ENCODE assay signal across 16 cellular contexts in genomic region chr11:10694481-10695239, GRCh38. TPM values are rescaled to one million over a fixed set of nuclear protein-coding genes. Genes with fewer than 3 reads are reported as not detected.
DNase-seq lines count a peak whose midpoint lies in the region; TF ChIP-seq lines count a peak whose summit lies in the region.
"Had no signal": no experiment of that assay in that cellular context is flagged by ENCODE, and none has a peak within 500 bp of the region (broad histone marks: within the 10 kb centered on the region; RNA-seq: fewer than 3 reads in every experiment).

No MANE protein-coding gene starts in this region.

- peak in 1 of 2 donors; percentile 10 for TF ChIP-seq CTCF in fibroblast of lung (conservative IDR thresholded peaks at IDR 0.05 in 1 of 2, IDR thresholded peaks at IDR 0.05 in 1 of 2; ENCODE audit: low read depth in 1 of 2, low read length in 2 of 2)

- no peaks in the 10 kb centered on the region for H3K36me3 ChIP-seq in fibroblast of lung (ENCODE audit: control insufficient read depth, insufficient read depth, low read length)
- H3K36me3 ChIP-seq in rectal smooth muscle tissue (ENCODE audit: control insufficient read depth, insufficient read depth, low read length): no peaks in the 10 kb centered on the region

- no peak overlapping the region for H3K9ac ChIP-seq in fibroblast of lung (ENCODE audit: insufficient read depth, low read length)
- no peak overlapping the region for H3K9ac ChIP-seq in rectal smooth muscle tissue (ENCODE audit: low read length)
- H3K9ac ChIP-seq: BLaER1 treated with 17β-estradiol and CSF1 and Interleukin-3, amounts not matched to agents 10 nM and 100 nM had no signal

- no peaks in the 10 kb centered on the region for H3K9me3 ChIP-seq in fibroblast of lung (ENCODE audit: control insufficient read depth, insufficient read depth, low read depth, low read length)

- H3K79me2 ChIP-seq in fibroblast of lung (ENCODE audit: control insufficient read depth, insufficient read depth, low read length): peaks cover 22% of the 10 kb centered on the region

- H3K4me3 ChIP-seq in fibroblast of lung (replicated peaks in 1 of 4; ENCODE audit: control extremely low read depth in 1 of 4, insufficient read depth in 1 of 4, low read depth in 3 of 4, low read length in 4 of 4) (no peak overlapping the region), rectal smooth muscle tissue (ENCODE audit: low read length) (peak overlapping the region; percentile 89)
- H3K4me3 ChIP-seq: BLaER1 treated with 17β-estradiol and CSF1 and Interleukin-3, amounts not matched to agents 10 nM and 100 nM; PC-9 had no signal

- no peaks in the 10 kb centered on the region for H4K20me1 ChIP-seq in fibroblast of lung (ENCODE audit: control insufficient read depth, extremely low read depth, insufficient read depth, low read length)
- H4K20me1 ChIP-seq: BLaER1 treated with 17β-estradiol and CSF1 and Interleukin-3, amounts not matched to agents 10 nM and 100 nM had no signal

- peak overlapping the region; percentile 86 for H3K4me2 ChIP-seq in fibroblast of lung (ENCODE audit: extremely low read depth, insufficient read depth, low read length)
- H3K4me2 ChIP-seq: PC-9 had no signal

- H2AFZ ChIP-seq in fibroblast of lung (ENCODE audit: low read length): no peak overlapping the region
- H2AFZ ChIP-seq: PC-9 had no signal

- H3K27me3 ChIP-seq in fibroblast of lung (ENCODE audit: control insufficient read depth, insufficient read depth, low read length): no peaks in the 10 kb centered on the region
- H3K27me3 ChIP-seq in rectal smooth muscle tissue (ENCODE audit: control insufficient read depth, insufficient read depth, low read length): no peaks in the 10 kb centered on the region
- H3K27me3 ChIP-seq: BLaER1 treated with 17β-estradiol and CSF1 and Interleukin-3, amounts not matched to agents 10 nM and 100 nM had no signal

- H3K27ac ChIP-seq in fibroblast of lung (ENCODE audit: insufficient read depth, low read length) (peak overlapping the region; percentile 87), rectal smooth muscle tissue (ENCODE audit: low read depth, low read length) (peak overlapping the region; percentile 94)
- H3K27ac ChIP-seq: BLaER1 treated with 17β-estradiol and CSF1 and Interleukin-3, amounts not matched to agents 10 nM and 100 nM; PC-9 had no signal

- H3K4me1 ChIP-seq in fibroblast of lung (ENCODE audit: control insufficient read depth, extremely low read depth, insufficient read depth, low read length) (peaks cover 26% of the 10 kb centered on the region), rectal smooth muscle tissue (ENCODE audit: control insufficient read depth, insufficient read depth, low read length) (peaks cover 24% of the 10 kb centered on the region)

- DNase-seq in AG20443 (ENCODE audit: low spot score): peak; percentile 72
- peak; percentile 52 for DNase-seq in RPMI7951 (ENCODE audit: low read depth)
- peak; percentile 26 to 70 for DNase-seq in fibroblast of lung (ENCODE audit: low read depth in 2 of 2)
- no peak for DNase-seq in stimulated activated CD4-positive, alpha-beta T cell treated with anti-CD3 and anti-CD28 coated beads, Interleukin-4, amount 100 ng/mL, for 4 hours
- no peak for DNase-seq in SK-N-DZ (ENCODE audit: low spot score)
- DNase-seq in NCI-H2171 (lab: John Stamatoyannopoulos, UW): no peak
- no peak for DNase-seq in stimulated activated CD4-positive, alpha-beta T cell treated with anti-CD3 and anti-CD28 coated beads, Interleukin-2, amount 100 ng/mL, for 24 hours
- DNase-seq: activated CD4-positive, alpha-beta T cell treated with anti-CD3 and anti-CD28 coated beads for 36 hours; activated T-cell treated with anti-CD3 and anti-CD28 coated beads, Interleukin-2, amount 50 U/mL, for 24 hours; effector CD8-positive, alpha-beta T cell; NCI-H1105; occipital lobe; PC-9 had no signal

RNA-seq across cellular contexts. Expression of gene IRAG1, which starts 1.1 kb away (rescaled TPM):
- total RNA-seq in RPMI7951 (2014; rRNA removed; shearing (Covaris generic)): 15.4 and 23.8 TPM in 2 replicates
- 25.7 and 55.5 TPM in 2 replicates for total RNA-seq in fibroblast of lung
- 21.8 and 90.0 TPM in 2 replicates for polyA plus RNA-seq in fibroblast of lung
- polyA plus RNA-seq in fibroblast of lung (2012): 16.3 and 72.4 TPM in 2 replicates
- 24.8 and 115 TPM in 2 replicates for polyA minus RNA-seq in fibroblast of lung (ENCODE audit: low replicate concordance)
- 2.8 and 3.1 TPM in 2 replicates for polyA plus RNA-seq in SK-N-DZ (2014; cell fraction: cytosol; rRNA removed)
- polyA plus RNA-seq in SK-N-DZ (2014; cell fraction: nucleus; rRNA removed): 8.2 and 9.2 TPM in 2 replicates
- total RNA-seq: activated CD4-positive, alpha-beta T cell treated with anti-CD3 and anti-CD28 coated beads for 36 hours; NCI-H460 had no signal

RNA-seq across cellular contexts. Expression of gene CTR9, which starts 56.4 kb away (rescaled TPM):
- 21.1 and 22.7 TPM in 2 replicates for total RNA-seq in RPMI7951 (2014; rRNA removed; shearing (Covaris generic))
- 33.9 and 41.5 TPM in 2 replicates for total RNA-seq in fibroblast of lung
- polyA plus RNA-seq in fibroblast of lung: 20.5 and 22.8 TPM in 2 replicates
- 35.7 and 36.6 TPM in 2 replicates for polyA plus RNA-seq in fibroblast of lung (2012)
- polyA minus RNA-seq in fibroblast of lung (ENCODE audit: low replicate concordance): 3.3 and 4.3 TPM in 2 replicates
- polyA plus RNA-seq in SK-N-DZ (2014; cell fraction: cytosol; rRNA removed): 13.2 and 16.4 TPM in 2 replicates
- 9.6 and 19.8 TPM in 2 replicates for polyA plus RNA-seq in SK-N-DZ (2014; cell fraction: nucleus; rRNA removed)

Comparison
In these comparisons a context has a peak if more than half of its experiments do, and no peak if none do; other contexts are left out.
1. DNase-seq: peak in AG20443 (single experiment), RPMI7951 (single experiment) and fibroblast of lung (2 of 2); none in stimulated activated CD4-positive, alpha-beta T cell treated with anti-CD3 and anti-CD28 coated beads, Interleukin-4, amount 100 ng/mL, for 4 hours (0 of 2), SK-N-DZ (single experiment), NCI-H2171 (single experiment) and stimulated activated CD4-positive, alpha-beta T cell treated with anti-CD3 and anti-CD28 coated beads, Interleukin-2, amount 100 ng/mL, for 24 hours (0 of 2).